ENCODE assay signal across 15 cellular contexts in genomic region chr11:70552441-70553150, GRCh38.
A peak's percentile ranks its signal among the peaks of the same experiment; 100 is the strongest.
DNase-seq lines count a peak whose midpoint lies in the region; ATAC-seq, FAIRE-seq and TF ChIP-seq lines count a peak whose summit lies in the region.
"Had no signal": no experiment of that assay in that cellular context is flagged by ENCODE, and none has a peak within 500 bp of the region (broad histone marks: within the 10 kb centered on the region; RNA-seq: fewer than 3 reads in every experiment).

No MANE protein-coding gene starts in this region.

- TF ChIP-seq EP300 in H1 (IDR thresholded peaks at IDR 0.05; ENCODE audit: borderline replicate concordance in 1 of 2, low read depth in 2 of 2, low read length in 2 of 2) = no peak

- ATAC-seq in GM21515 (IDR thresholded peaks at IDR 0.05; ENCODE audit: unreplicated experiment) = no peak

- H2AK5ac ChIP-seq in H1 (ENCODE audit: low read depth, low read length) = no peak overlapping the region
- peak overlapping the region; percentile 55 for H2AK5ac ChIP-seq in trophoblast cell (ENCODE audit: low read length)

- H3K79me2 ChIP-seq in Karpas-422 (ENCODE audit: low read length) = no peaks in the 10 kb centered on the region
- no peaks in the 10 kb centered on the region for H3K79me2 ChIP-seq in H1 (ENCODE audit: control insufficient read depth in 1 of 2, insufficient read depth in 2 of 2, low read length in 2 of 2)
- H3K79me2 ChIP-seq in trophoblast cell (ENCODE audit: control insufficient read depth, insufficient read depth, low read length, poor library complexity) = no peaks in the 10 kb centered on the region

- H2BK120ac ChIP-seq in H1 (replicated peaks; ENCODE audit: low read depth, low read length) (no peak overlapping the region), trophoblast cell (ENCODE audit: insufficient read depth, low read length, poor library complexity) (no peak overlapping the region)

- H3K9me2 ChIP-seq in Karpas-422 (replicated peaks; ENCODE audit: insufficient read depth, low read length) = no peaks in the 10 kb centered on the region

- no peak overlapping the region for H2BK15ac ChIP-seq in H1 (ENCODE audit: low read length)

- no peak overlapping the region for H4K5ac ChIP-seq in H1 (ENCODE audit: insufficient read length, low read depth, low read length)

- H3K23me2 ChIP-seq in H1 (ENCODE audit: low read depth, low read length) = no peaks in the 10 kb centered on the region

- no peak for TF ChIP-seq CTCF in D721Med (IDR thresholded peaks at IDR 0.05; ENCODE audit: insufficient read depth, missing control alignments)
- no peak for TF ChIP-seq CTCF in H1 (IDR thresholded peaks at IDR 0.05; ENCODE audit: control extremely low read depth in 1 of 3, insufficient read depth in 1 of 3, low read depth in 1 of 3, low read length in 3 of 3)

- H3K4ac ChIP-seq in H1 (replicated peaks; ENCODE audit: insufficient read length, low read depth, low read length) (no peak overlapping the region), trophoblast cell (ENCODE audit: low read depth, low read length) (no peak overlapping the region)

- H3K18ac ChIP-seq in H1 (ENCODE audit: extremely low read depth, low read length) (no peak overlapping the region), trophoblast cell (ENCODE audit: low read length) (no peak overlapping the region)

- H2AFZ ChIP-seq in Karpas-422 (ENCODE audit: low read length) (no peak overlapping the region), H1 (ENCODE audit: low read length) (no peak overlapping the region), trophoblast cell (ENCODE audit: insufficient read depth, low read length, poor library complexity) (no peak overlapping the region)

- H2BK20ac ChIP-seq in H1 (ENCODE audit: low read length) = no peak overlapping the region

- no peak overlapping the region for H3K9ac ChIP-seq in Karpas-422 (ENCODE audit: low read length)
- H3K9ac ChIP-seq in H1 (replicated peaks in 1 of 4; ENCODE audit: extremely low read depth in 1 of 4, low read depth in 3 of 4, low read length in 3 of 4) = no peak overlapping the region
- H3K9ac ChIP-seq in trophoblast cell (ENCODE audit: low read length) = no peak overlapping the region
- H3K9ac ChIP-seq: BLaER1 had no signal

- FAIRE-seq in D721Med (lab: Jason Lieb, UNC) = no peak
- FAIRE-seq in H1 (lab: Jason Lieb, UNC) = no peak
- FAIRE-seq: G401.6 had no signal

- peak; percentile 91 for DNase-seq in D721Med (ENCODE audit: insufficient read length, low spot score)
- DNase-seq in Karpas-422 = peak; percentile 38
- no peak for DNase-seq in H1 (ENCODE audit: low read depth in 1 of 2, low spot score in 2 of 2)
- no peak for DNase-seq in trophoblast cell
- no peak for DNase-seq in occipital lobe (lab: John Stamatoyannopoulos, UW)
- no peak for DNase-seq in activated CD4-positive, alpha-beta T cell treated with anti-CD3 and anti-CD28 coated beads for 48 hours
- DNase-seq: DND-41, KBM-7, NCI-H1092 treated with DMSO at 0.1 percent for 48 hours, NCI-H1694 treated with DMSO at 0.1 percent for 48 hours, NCI-H2107, NCI-H345 had no signal

- H3K14ac ChIP-seq in H1 (ENCODE audit: insufficient read length) = no peak overlapping the region
- no peak overlapping the region for H3K14ac ChIP-seq in trophoblast cell (ENCODE audit: low read length)

- no peak for TF ChIP-seq RAD21 in H1 (IDR thresholded peaks at IDR 0.05 in 1 of 2, conservative IDR thresholded peaks at IDR 0.05 in 1 of 2; ENCODE audit: low read depth in 2 of 2, low read length in 2 of 2)

- no peak overlapping the region for H3K56ac ChIP-seq in H1 (replicated peaks; ENCODE audit: insufficient read length, low read depth, low read length)

- H3K36me3 ChIP-seq in Karpas-422 (ENCODE audit: insufficient read depth, low read length) (no peaks in the 10 kb centered on the region), H1 (ENCODE audit: control insufficient read depth in 2 of 4, insufficient read depth in 4 of 4, low read length in 3 of 4) (no peaks in the 10 kb centered on the region; a peak in 1 of 8 replicates), trophoblast cell (ENCODE audit: control insufficient read depth in 1 of 2, insufficient read depth in 2 of 2, low read length in 2 of 2) (no peaks in the 10 kb centered on the region)
- H3K36me3 ChIP-seq: BLaER1 had no signal

- H3K4me1 ChIP-seq in Karpas-422 (ENCODE audit: low read length) (no peaks in the 10 kb centered on the region), H1 (replicated peaks in 1 of 4; ENCODE audit: control insufficient read depth in 3 of 4, insufficient read depth in 4 of 4, low read length in 3 of 4) (peaks cover 0 to 8% (median 4%) of the 10 kb centered on the region in 4 experiments; a peak in 3 of 7 replicates), trophoblast cell (ENCODE audit: control insufficient read depth in 1 of 2, insufficient read depth in 2 of 2, low read length in 2 of 2) (peaks cover 3 to 4% of the 10 kb centered on the region in 2 experiments)

- no peaks in the 10 kb centered on the region for H3K9me3 ChIP-seq in Karpas-422 (ENCODE audit: low read length)
- H3K9me3 ChIP-seq in H1 (ENCODE audit: insufficient read depth in 2 of 2, low read depth in 1 of 2, low read length in 1 of 2) = no peaks in the 10 kb centered on the region
- peaks cover 7% of the 10 kb centered on the region for H3K9me3 ChIP-seq in trophoblast cell (ENCODE audit: insufficient read depth, low read depth, low read length)
- H3K9me3 ChIP-seq: BLaER1 had no signal

- POLR2A ChIA-PET in H1 (lab: Charles Lee; ENCODE audit: partially characterized antibody) = interaction anchor here (1.1 to 1.3 kb wide), 2 partner anchors 30 to 76 kb away, joined by 3 to 4 read pairs; no protein-coding TSS in a partner anchor

- H3K27ac ChIP-seq in Karpas-422 (ENCODE audit: low read length) (no peak overlapping the region), H1 (ENCODE audit: low read depth, low read length) (no peak overlapping the region; the same call in 1 of the 2 replicates), trophoblast cell (ENCODE audit: low read depth, low read length) (no peak overlapping the region)
- H3K27ac ChIP-seq: BLaER1 had no signal

- no peak for TF ChIP-seq POLR2A in H1 (IDR thresholded peaks at IDR 0.05; ENCODE audit: control extremely low read depth in 1 of 2, low read depth in 2 of 2, low read length in 2 of 2)

- 87% methylated on average over 26 of the region's 26 CpGs; no CpG with 5 or more reads in 1 of the 2 experiments for WGBS in H1 (ENCODE audit: extremely low coverage in 1 of 2, insufficient coverage in 1 of 2, insufficient read length in 1 of 2, insufficient replicate concordance in 2 of 2, low coverage in 1 of 2, low lambda C conversion rate in 2 of 2, missing lambda C conversion rate in 1 of 2), 2 experiments
- no CpG with 5 or more reads among the region's 26 CpGs for WGBS in trophoblast cell (ENCODE audit: extremely low coverage, insufficient coverage, insufficient read length)

- H2BK12ac ChIP-seq in H1 (ENCODE audit: low read depth, low read length) = no peak overlapping the region
- H2BK12ac ChIP-seq in trophoblast cell (ENCODE audit: low read length) = no peak overlapping the region

- H3K79me1 ChIP-seq in H1 (ENCODE audit: low read depth, low read length) (no peaks in the 10 kb centered on the region), trophoblast cell (ENCODE audit: low read length) (no peaks in the 10 kb centered on the region)

- CTCF ChIA-PET in H1 (lab: Charles Lee; ENCODE audit: partially characterized antibody) = interaction anchor here (0.9 to 2.2 kb wide), 8 partner anchors 9 to 70 kb away, joined by 3 to 8 read pairs (median 5); no protein-coding TSS in a partner anchor

- H4K20me1 ChIP-seq in Karpas-422 (ENCODE audit: insufficient read depth, low read depth, low read length) (no peaks in the 10 kb centered on the region), H1 (replicated peaks in 1 of 2; ENCODE audit: control insufficient read depth in 1 of 2, insufficient read depth in 2 of 2, low read length in 2 of 2) (peaks cover 1 to 6% of the 10 kb centered on the region in 2 experiments)
- H4K20me1 ChIP-seq: BLaER1 had no signal

- H4K8ac ChIP-seq in H1 (ENCODE audit: extremely low read depth, insufficient read depth, low read length) (no peak overlapping the region), trophoblast cell (ENCODE audit: low read depth, low read length) (no peak overlapping the region)

- H3K4me3 ChIP-seq in Karpas-422 (ENCODE audit: low read length) (no peak overlapping the region), H1 (ENCODE audit: extremely low read depth in 1 of 4, insufficient read depth in 2 of 4, low read depth in 3 of 4, low read length in 4 of 4) (no peak overlapping the region), trophoblast cell (ENCODE audit: low read depth, low read length) (no peak overlapping the region)
- H3K4me3 ChIP-seq: BLaER1 had no signal

- H3K23ac ChIP-seq in H1 (ENCODE audit: insufficient read length) (no peak overlapping the region), trophoblast cell (ENCODE audit: low read length) (no peak overlapping the region)

- H4K12ac ChIP-seq in trophoblast cell (ENCODE audit: low read depth, low read length) = no peak overlapping the region

- H2BK5ac ChIP-seq in H1 (ENCODE audit: low read depth, low read length) = peak overlapping the region; percentile 2; the same call in 1 of the 2 replicates
- no peak overlapping the region for H2BK5ac ChIP-seq in trophoblast cell (ENCODE audit: low read depth, low read length, poor library complexity)

- H4K91ac ChIP-seq in H1 (replicated peaks; ENCODE audit: insufficient read length, low read length) (no peak overlapping the region), trophoblast cell (ENCODE audit: low read depth, low read length) (no peak overlapping the region)

- no peaks in the 10 kb centered on the region for H3K27me3 ChIP-seq in Karpas-422 (ENCODE audit: low read length)
- H3K27me3 ChIP-seq in H1 (replicated peaks in 1 of 4; ENCODE audit: control insufficient read depth in 3 of 4, extremely low read depth in 1 of 4, insufficient read depth in 3 of 4, low read length in 3 of 4) = no peaks in the 10 kb centered on the region
- no peaks in the 10 kb centered on the region for H3K27me3 ChIP-seq in trophoblast cell (ENCODE audit: insufficient read depth, low read length)
- H3K27me3 ChIP-seq: BLaER1 had no signal

- H3K4me2 ChIP-seq in Karpas-422 (ENCODE audit: low read depth, low read length, poor library complexity, severe bottlenecking) (no peak overlapping the region), H1 (ENCODE audit: insufficient read depth in 1 of 2, low read depth in 2 of 2, low read length in 2 of 2) (no peak overlapping the region), trophoblast cell (ENCODE audit: low read length) (no peak overlapping the region)
- H3K4me2 ChIP-seq: BLaER1 had no signal

TF ChIP-seq in H1, 55 proteins besides CTCF, POLR2A, EP300 and RAD21 (continues in another document):
- TF ChIP-seq ZNF274 (IDR thresholded peaks at IDR 0.05; ENCODE audit: borderline replicate concordance, extremely low read depth, low read length) (no peak), SIN3A (conservative IDR thresholded peaks at IDR 0.05 in 1 of 2, IDR thresholded peaks at IDR 0.05 in 1 of 2; ENCODE audit: low read depth in 1 of 2, low read length in 2 of 2) (no peak), EGR1 (IDR thresholded peaks at IDR 0.05; ENCODE audit: borderline replicate concordance, low read depth, low read length) (no peak), GABPA (IDR thresholded peaks at IDR 0.05; ENCODE audit: borderline replicate concordance, insufficient read depth, low read length) (no peak), CREB1 (IDR thresholded peaks at IDR 0.05) (no peak), SUZ12 (IDR thresholded peaks at IDR 0.05; ENCODE audit: low read length) (no peak)

Comparison
In these comparisons a context has a peak if more than half of its experiments do, and no peak if none do; other contexts are left out.
1. DNase-seq: peak in D721Med (single experiment) and Karpas-422 (single experiment); none in H1 (0 of 2), trophoblast cell (0 of 2), occipital lobe (single experiment) and activated CD4-positive, alpha-beta T cell treated with anti-CD3 and anti-CD28 coated beads for 48 hours (single experiment).